8 cellular contexts compared by ENCODE assay signal in genomic region chr18:74496508-74497307, GRCh38. TPM values are rescaled to one million over a fixed set of nuclear protein-coding genes. Genes with fewer than 3 reads are reported as not detected.
DNase-seq lines count a peak whose midpoint lies in the region; ATAC-seq and TF ChIP-seq lines count a peak whose summit lies in the region.

No MANE protein-coding gene starts in this region.

- no peak for TF ChIP-seq CTCF in foreskin keratinocyte (conservative IDR thresholded peaks at IDR 0.05)

- H2BK15ac ChIP-seq in neuronal stem cell (ENCODE audit: low read length) = peak overlapping the region; percentile 26

- whole genome bisulfite sequencing in neuronal stem cell (ENCODE audit: extremely low coverage in 2 of 2, insufficient read length in 2 of 2, insufficient replicate concordance in 1 of 2), 2 donors = no CpG with 5 or more reads among the region's 48 CpGs

- H3K23ac ChIP-seq in neuronal stem cell (ENCODE audit: low read depth, low read length, poor library complexity) = peak overlapping the region; percentile 90

- H4K91ac ChIP-seq in neuronal stem cell (ENCODE audit: low read depth, low read length, poor library complexity) = peak overlapping the region; percentile 62

- H2BK12ac ChIP-seq in neuronal stem cell (ENCODE audit: low read length) = peak overlapping the region; percentile 67

- H3K27me3 Mint-ChIP-seq in activated T-helper 2 cell treated with anti-CD3 and anti-CD28 coated beads, Interferon-gamma antibody, Interleukin-2, Interleukin-4, amounts not matched to agents 10 μg/mL and 5 μg/mL and 100 μg/mL, durations not matched to agents 14 hours and 24 hours and 36 hours (ENCODE audit: low read depth) = peaks cover 10% of the 10 kb centered on the region

- H3K4ac ChIP-seq in neuronal stem cell (ENCODE audit: low read length) = no peak overlapping the region

- H2AK5ac ChIP-seq in neuronal stem cell (ENCODE audit: low read depth, low read length) = peak overlapping the region; percentile 31

- intact Hi-C loops in activated T-helper 2 cell treated with anti-CD3 and anti-CD28 coated beads, Interferon-gamma antibody, Interleukin-2, Interleukin-4, amounts not matched to agents 10 μg/mL and 5 μg/mL and 100 μg/mL, durations not matched to agents 14 hours and 24 hours and 36 hours (cut with micrococcal nuclease) = loop anchor here (2.0 to 5.0 kb wide), 3 partner anchors 56 to 576 kb away; partner anchors contain the start of gene CYB5A

- H3K79me1 ChIP-seq in neuronal stem cell (ENCODE audit: low read depth, low read length) = peaks cover 4% of the 10 kb centered on the region

- H3K9me3 ChIP-seq in neuronal stem cell (replicated peaks in 1 of 2; ENCODE audit: control insufficient read depth in 2 of 2, insufficient read depth in 1 of 2, low read depth in 1 of 2, low read length in 2 of 2) = peaks cover 0 to 6% of the 10 kb centered on the region in 2 donors

- H3K14ac ChIP-seq in neuronal stem cell (ENCODE audit: low read length) = peak overlapping the region; percentile 97

- peak overlapping the region; percentile 97 for H3K18ac ChIP-seq in neuronal stem cell (ENCODE audit: low read length)

- H3K36me3 Mint-ChIP-seq in activated T-helper 2 cell treated with anti-CD3 and anti-CD28 coated beads, Interferon-gamma antibody, Interleukin-2, Interleukin-4, amounts not matched to agents 10 μg/mL and 5 μg/mL and 100 μg/mL, durations not matched to agents 14 hours and 24 hours and 36 hours (ENCODE audit: low read depth) = peaks cover 27% of the 10 kb centered on the region

- DNase-seq in AG08395 (ENCODE audit: low spot score) (peak; percentile 64), NCI-H510A (lab: John Stamatoyannopoulos, UW) (peak; percentile 68), foreskin keratinocyte (peak in 1 of 2 donors; percentile 25), neuronal stem cell (ENCODE audit: low spot score) (no peak), GOT3 (lab: John Stamatoyannopoulos, UW) (no peak)
- DNase-seq in activated T-helper 2 cell treated with anti-CD3 and anti-CD28 coated beads, Interferon-gamma antibody, Interleukin-2, Interleukin-4, amounts not matched to agents 10 μg/mL and 5 μg/mL and 100 μg/mL, durations not matched to agents 14 hours and 24 hours and 36 hours (ENCODE audit: low spot score) = no peak

- H3K9me3 Mint-ChIP-seq in activated T-helper 2 cell treated with anti-CD3 and anti-CD28 coated beads, Interferon-gamma antibody, Interleukin-2, Interleukin-4, amounts not matched to agents 10 μg/mL and 5 μg/mL and 100 μg/mL, durations not matched to agents 14 hours and 24 hours and 36 hours = no peaks in the 10 kb centered on the region

- H2BK5ac ChIP-seq in neuronal stem cell (ENCODE audit: low read length) = peak overlapping the region; percentile 83

- ATAC-seq in GM18499 (IDR thresholded peaks at IDR 0.05; ENCODE audit: insufficient read depth, unreplicated experiment) (peak; percentile 4), HG02943 (IDR thresholded peaks at IDR 0.05; ENCODE audit: low read depth, unreplicated experiment) (peak; percentile 34), foreskin keratinocyte (peak; percentile 31)

- peak overlapping the region; percentile 79 for H2BK120ac ChIP-seq in neuronal stem cell (ENCODE audit: low read depth, low read length)

- H3K4me1 Mint-ChIP-seq in activated T-helper 2 cell treated with anti-CD3 and anti-CD28 coated beads, Interferon-gamma antibody, Interleukin-2, Interleukin-4, amounts not matched to agents 10 μg/mL and 5 μg/mL and 100 μg/mL, durations not matched to agents 14 hours and 24 hours and 36 hours (ENCODE audit: low read depth) = peaks cover 29% of the 10 kb centered on the region

- H3K27me3 ChIP-seq in foreskin keratinocyte = no peaks in the 10 kb centered on the region
- H3K27me3 ChIP-seq in neuronal stem cell (ENCODE audit: control insufficient read depth in 3 of 3, insufficient read depth in 3 of 3, low read depth in 1 of 3, low read length in 3 of 3) = peaks cover 0 to 3% (median 0%) of the 10 kb centered on the region in 3 experiments

- peak overlapping the region; percentile 94 for H2AFZ ChIP-seq in neuronal stem cell (ENCODE audit: low read length)

- H3K4me1 ChIP-seq in foreskin keratinocyte = peaks cover 2% of the 10 kb centered on the region
- peaks cover 5 to 13% of the 10 kb centered on the region in 2 donors for H3K4me1 ChIP-seq in neuronal stem cell (ENCODE audit: control insufficient read depth in 2 of 2, insufficient read depth in 1 of 2, low read depth in 1 of 2, low read length in 2 of 2)

- peaks cover 8 to 42% of the 10 kb centered on the region in 2 donors for H3K36me3 ChIP-seq in neuronal stem cell (replicated peaks in 1 of 2; ENCODE audit: control insufficient read depth in 2 of 2, insufficient read depth in 2 of 2, low read length in 2 of 2)

- H3K9ac ChIP-seq in neuronal stem cell (ENCODE audit: low read depth, low read length, poor library complexity) = peak overlapping the region; percentile 96

- H3K27ac ChIP-seq in foreskin keratinocyte (peak overlapping the region; percentile 82), neuronal stem cell (replicated peaks; ENCODE audit: low read length) (no peak overlapping the region)

- peak overlapping the region; percentile 86 to 100 for H3K4me3 ChIP-seq in neuronal stem cell (ENCODE audit: low read length in 2 of 2)

- peak overlapping the region; percentile 56 for H3K4me2 ChIP-seq in neuronal stem cell (ENCODE audit: insufficient read depth, low read length, poor library complexity, severe bottlenecking)

- peak overlapping the region; percentile 93 for H3K4me3 Mint-ChIP-seq in activated T-helper 2 cell treated with anti-CD3 and anti-CD28 coated beads, Interferon-gamma antibody, Interleukin-2, Interleukin-4, amounts not matched to agents 10 μg/mL and 5 μg/mL and 100 μg/mL, durations not matched to agents 14 hours and 24 hours and 36 hours (ENCODE audit: low read depth)

- H3K27ac Mint-ChIP-seq in activated T-helper 2 cell treated with anti-CD3 and anti-CD28 coated beads, Interferon-gamma antibody, Interleukin-2, Interleukin-4, amounts not matched to agents 10 μg/mL and 5 μg/mL and 100 μg/mL, durations not matched to agents 14 hours and 24 hours and 36 hours = peak overlapping the region; percentile 96

- peak overlapping the region; percentile 76 for H4K8ac ChIP-seq in neuronal stem cell (ENCODE audit: low read depth, low read length)

RNA-seq across cellular contexts. Expression of gene CNDP2, which starts 0.5 kb away (rescaled TPM):
- 158 and 166 TPM in 2 replicates for total RNA-seq in activated T-helper 2 cell treated with anti-CD3 and anti-CD28 coated beads, Interferon-gamma antibody, Interleukin-2, Interleukin-4, amounts not matched to agents 10 μg/mL and 5 μg/mL and 100 μg/mL, durations not matched to agents 14 hours and 24 hours and 36 hours
- 108 and 143 TPM in 2 replicates for total RNA-seq in foreskin keratinocyte
- polyA plus RNA-seq in foreskin keratinocyte = 120 and 141 TPM in 2 replicates
- 104 TPM for polyA plus RNA-seq in neuronal stem cell (2013, experiment 1 of 2)
- polyA plus RNA-seq in neuronal stem cell (2013, experiment 2 of 2) = 104 TPM

RNA-seq across cellular contexts. Expression of gene CNDP1, which starts 37.6 kb away (rescaled TPM):
- 0.09 TPM in 2 replicates for total RNA-seq in activated T-helper 2 cell treated with anti-CD3 and anti-CD28 coated beads, Interferon-gamma antibody, Interleukin-2, Interleukin-4, amounts not matched to agents 10 μg/mL and 5 μg/mL and 100 μg/mL, durations not matched to agents 14 hours and 24 hours and 36 hours
- not detected in 2 replicates for total RNA-seq in foreskin keratinocyte
- polyA plus RNA-seq in foreskin keratinocyte = not detected in 2 replicates
- 0.15 TPM for polyA plus RNA-seq in neuronal stem cell (2013, experiment 1 of 2)
- 0.25 TPM for polyA plus RNA-seq in neuronal stem cell (2013, experiment 2 of 2)

RNA-seq across cellular contexts. Expression of gene DIPK1C, which starts 39.6 kb away (rescaled TPM):
- not detected in 2 replicates for total RNA-seq in activated T-helper 2 cell treated with anti-CD3 and anti-CD28 coated beads, Interferon-gamma antibody, Interleukin-2, Interleukin-4, amounts not matched to agents 10 μg/mL and 5 μg/mL and 100 μg/mL, durations not matched to agents 14 hours and 24 hours and 36 hours
- total RNA-seq in foreskin keratinocyte = not detected in 2 replicates
- polyA plus RNA-seq in foreskin keratinocyte = not detected in 2 replicates
- 15.9 TPM for polyA plus RNA-seq in neuronal stem cell (2013, experiment 1 of 2)
- 15.6 TPM for polyA plus RNA-seq in neuronal stem cell (2013, experiment 2 of 2)

Comparison
In these comparisons a context has a peak if more than half of its experiments do, and no peak if none do; other contexts are left out.
1. DNase-seq: peak in AG08395 (single experiment) and NCI-H510A (single experiment); none in activated T-helper 2 cell treated with anti-CD3 and anti-CD28 coated beads, Interferon-gamma antibody, Interleukin-2, Interleukin-4, amounts not matched to agents 10 μg/mL and 5 μg/mL and 100 μg/mL, durations not matched to agents 14 hours and 24 hours and 36 hours (single experiment), neuronal stem cell (single experiment) and GOT3 (single experiment).
2. Peak in every context shown above with its lines, with median percentiles within 50 percentile points of each other: ATAC-seq.